ENCODE assay signal across 1 cellular context in the genomic region with DNA sequence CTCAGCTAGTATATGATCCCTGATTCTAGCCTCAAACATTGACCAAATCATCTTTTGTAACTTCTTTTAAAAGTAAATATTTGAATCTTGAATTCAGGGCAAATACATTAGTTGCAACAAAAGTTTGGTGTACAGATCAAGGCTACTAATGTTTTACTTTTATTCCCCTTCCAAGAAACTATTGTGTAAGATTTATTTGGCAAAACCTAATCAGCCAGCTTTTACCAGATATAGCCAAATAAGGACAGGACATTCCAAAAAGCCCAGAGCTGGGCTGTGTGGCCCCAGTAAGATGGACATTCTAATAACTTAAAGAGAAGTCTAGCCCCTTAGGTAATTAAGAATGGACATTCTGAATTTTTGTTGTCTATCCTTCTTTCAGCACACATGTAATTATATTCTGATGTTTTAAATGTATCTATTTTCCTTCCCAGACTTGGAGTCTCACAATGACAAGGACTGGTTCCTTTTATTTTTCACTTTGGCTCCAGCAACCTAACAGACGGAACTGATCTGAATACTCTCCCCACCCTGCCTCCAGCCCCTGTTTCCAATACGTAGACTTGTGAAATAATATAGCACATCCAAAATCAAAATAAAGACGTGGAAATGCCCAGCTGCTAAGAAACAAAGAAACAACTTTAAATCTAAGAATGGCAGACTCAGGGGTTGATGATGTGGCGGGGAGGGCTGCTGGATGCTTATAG.
TF ChIP-seq lines count a peak whose summit lies in the region.

No MANE protein-coding gene starts in this region.

TF ChIP-seq in K562, 482 proteins besides CTCF, POLR2A, EP300 and RAD21 (continued from another document):
- TF ChIP-seq RREB1 (CRISPR knock-in tag; IDR thresholded peaks at IDR 0.05) (no peak), U2AF1 (optimal IDR thresholded peaks at IDR 0.05; ENCODE audit: low read depth, low read length) (no peak), FOS (IDR thresholded peaks at IDR 0.05; ENCODE audit: extremely low read depth, insufficient read length) (no peak), DNMT1 (IDR thresholded peaks at IDR 0.05) (no peak), GATA2 (CRISPR knock-in tag; IDR thresholded peaks at IDR 0.05) (no peak), RBM34 (IDR thresholded peaks at IDR 0.05; ENCODE audit: borderline replicate concordance, insufficient read depth, low read length) (no peak), XRCC5 (IDR thresholded peaks at IDR 0.05; ENCODE audit: low read depth, low read length) (no peak), ZNF639 (CRISPR knock-in tag; conservative IDR thresholded peaks at IDR 0.05 in 1 of 2, IDR thresholded peaks at IDR 0.05 in 1 of 2) (no peak), RBM15 (IDR thresholded peaks at IDR 0.05; ENCODE audit: insufficient read depth, low read length) (no peak), ZNF398 (CRISPR knock-in tag; IDR thresholded peaks at IDR 0.05) (no peak), GATAD2A (IDR thresholded peaks at IDR 0.05) (no peak), ZKSCAN8 (CRISPR knock-in tag; IDR thresholded peaks at IDR 0.05) (no peak), ARID2 (IDR thresholded peaks at IDR 0.05) (no peak), EHMT2 (IDR thresholded peaks at IDR 0.05) (no peak), TRIM28 (IDR thresholded peaks at IDR 0.05) (no peak), MEF2A (IDR thresholded peaks at IDR 0.05; ENCODE audit: control insufficient read depth, low read depth, low read length) (no peak), ZNF316 (IDR thresholded peaks at IDR 0.05) (no peak)
- TF ChIP-seq, protein P1, sequence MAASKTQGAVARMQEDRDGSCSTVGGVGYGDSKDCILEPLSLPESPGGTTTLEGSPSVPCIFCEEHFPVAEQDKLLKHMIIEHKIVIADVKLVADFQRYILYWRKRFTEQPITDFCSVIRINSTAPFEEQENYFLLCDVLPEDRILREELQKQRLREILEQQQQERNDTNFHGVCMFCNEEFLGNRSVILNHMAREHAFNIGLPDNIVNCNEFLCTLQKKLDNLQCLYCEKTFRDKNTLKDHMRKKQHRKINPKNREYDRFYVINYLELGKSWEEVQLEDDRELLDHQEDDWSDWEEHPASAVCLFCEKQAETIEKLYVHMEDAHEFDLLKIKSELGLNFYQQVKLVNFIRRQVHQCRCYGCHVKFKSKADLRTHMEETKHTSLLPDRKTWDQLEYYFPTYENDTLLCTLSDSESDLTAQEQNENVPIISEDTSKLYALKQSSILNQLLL (CRISPR knock-in tag; IDR thresholded peaks at IDR 0.05; ENCODE audit: borderline replicate concordance) = no peak
